In the genomic region with DNA sequence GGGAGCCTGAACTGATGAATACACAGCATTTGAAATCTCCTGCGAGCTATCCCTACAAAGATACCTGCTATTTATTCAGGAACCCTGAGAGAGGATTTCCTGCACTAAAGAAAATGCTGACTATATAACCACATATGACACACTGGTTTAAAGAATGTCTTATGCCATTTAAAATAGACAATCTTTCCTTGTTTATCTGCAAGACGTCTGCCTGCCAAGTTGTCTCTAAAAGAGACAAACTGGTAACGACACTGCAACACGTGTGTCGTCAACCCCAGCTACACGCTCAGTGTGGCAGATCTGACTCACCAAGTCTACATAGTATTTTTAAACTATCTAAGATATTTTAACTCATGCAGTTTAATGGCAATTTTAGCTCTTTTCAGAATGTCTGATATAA, we compare ENCODE assay signal across 14 cellular contexts. TPM values are rescaled to one million over a fixed set of nuclear protein-coding genes. Genes with fewer than 3 reads are reported as not detected.
DNase-seq lines count a peak whose midpoint lies in the region; ATAC-seq, FAIRE-seq and TF ChIP-seq lines count a peak whose summit lies in the region.
"Had no signal": no experiment of that assay in that cellular context is flagged by ENCODE, and none has a peak within 500 bp of the region (broad histone marks: within the 10 kb centered on the region; RNA-seq: fewer than 3 reads in every experiment).

No MANE protein-coding gene starts in this region.

- TF ChIP-seq EP300 in A549 (IDR thresholded peaks at IDR 0.05) = no peak

- H3K9ac ChIP-seq in adipocyte (ENCODE audit: low read length) = peak overlapping the region; percentile 18

- POLR2A ChIA-PET in A549 (lab: Yijun Ruan, JAX) = no interaction called here

- 76% methylated on average over 6 of the region's 6 CpGs for WGBS in A549 (ENCODE audit: missing lambda C conversion rate)

- no peak overlapping the region for H3K4me3 ChIP-seq in A549
- H3K4me3 ChIP-seq in adipocyte (ENCODE audit: low read length) = peak overlapping the region; percentile 24
- no peak overlapping the region for H3K4me3 ChIP-seq in BE2C (ENCODE audit: low read depth, low read length)

- no peak for TF ChIP-seq RAD21 in A549 (conservative IDR thresholded peaks at IDR 0.05 in 1 of 2, IDR thresholded peaks at IDR 0.05 in 1 of 2)

- H3K4me2 ChIP-seq in A549 = no peak overlapping the region

- H3K4me1 ChIP-seq in A549 (peaks cover 51% of the 10 kb centered on the region), adipocyte (ENCODE audit: control insufficient read depth, insufficient read depth, low read length) (peaks cover 41% of the 10 kb centered on the region), BE2C (peaks cover 24% of the 10 kb centered on the region)

- H3K9me3 ChIP-seq in A549 (no peaks in the 10 kb centered on the region), adipocyte (ENCODE audit: control insufficient read depth, low read length) (no peaks in the 10 kb centered on the region), BE2C (no peaks in the 10 kb centered on the region)

- H3K27me3 ChIP-seq in adipocyte (replicated peaks; ENCODE audit: control insufficient read depth, insufficient read depth, low read length) (no peaks in the 10 kb centered on the region), BE2C (no peaks in the 10 kb centered on the region)

- H3K9me3 Mint-ChIP-seq in mesothelial cell of epicardium = no peaks in the 10 kb centered on the region
- H3K9me3 Mint-ChIP-seq in stimulated activated memory B cell treated with anti-CD40 and anti-IgM and Interleukin-4, amounts not matched to agents 10 μg/mL and 1 μg/mL and 100 μg/mL, for 72 hours = no peaks in the 10 kb centered on the region
- H3K9me3 Mint-ChIP-seq: activated naive CD8-positive, alpha-beta T cell treated with anti-CD3 and anti-CD28 coated beads, Interleukin-2, amount 50 U/mL, for 24 hours had no signal

- peaks cover 5% of the 10 kb centered on the region for H3K36me3 Mint-ChIP-seq in mesothelial cell of epicardium
- H3K36me3 Mint-ChIP-seq in stimulated activated memory B cell treated with anti-CD40 and anti-IgM and Interleukin-4, amounts not matched to agents 10 μg/mL and 1 μg/mL and 100 μg/mL, for 72 hours = peaks cover 7% of the 10 kb centered on the region

- no peak for FAIRE-seq in A549 (lab: Jason Lieb, UNC)

- CTCF ChIA-PET in A549 (lab: Yijun Ruan, JAX) = interaction anchor here (1.1 kb wide), 1 partner anchor 42 kb away, joined by 3 read pairs; no protein-coding TSS in a partner anchor

- peaks cover 51% of the 10 kb centered on the region for H3K4me1 Mint-ChIP-seq in mesothelial cell of epicardium
- no peaks in the 10 kb centered on the region for H3K4me1 Mint-ChIP-seq in stimulated activated memory B cell treated with anti-CD40 and anti-IgM and Interleukin-4, amounts not matched to agents 10 μg/mL and 1 μg/mL and 100 μg/mL, for 72 hours
- H3K4me1 Mint-ChIP-seq: activated naive CD8-positive, alpha-beta T cell treated with anti-CD3 and anti-CD28 coated beads, Interleukin-2, amount 50 U/mL, for 24 hours had no signal

- peak overlapping the region; percentile 39 for H3K27ac Mint-ChIP-seq in mesothelial cell of epicardium
- no peak overlapping the region for H3K27ac Mint-ChIP-seq in stimulated activated memory B cell treated with anti-CD40 and anti-IgM and Interleukin-4, amounts not matched to agents 10 μg/mL and 1 μg/mL and 100 μg/mL, for 72 hours
- H3K27ac Mint-ChIP-seq: activated naive CD8-positive, alpha-beta T cell treated with anti-CD3 and anti-CD28 coated beads, Interleukin-2, amount 50 U/mL, for 24 hours had no signal

- H3K36me3 ChIP-seq in adipocyte (ENCODE audit: control insufficient read depth, insufficient read depth, low read length, severe bottlenecking) (no peaks in the 10 kb centered on the region), BE2C (no peaks in the 10 kb centered on the region; the same call in none of the 2 replicates)

- no peak for DNase-seq in A549 (ENCODE audit: low read depth in 1 of 2, low spot score in 1 of 2)
- DNase-seq in adipocyte (ENCODE audit: low read depth) = no peak
- peak; percentile 52 for DNase-seq in fibroblast of peridontal ligament (ENCODE audit: extremely low read depth)
- DNase-seq in mesothelial cell of epicardium (ENCODE audit: low spot score in 2 of 2, unreplicated experiment in 2 of 2) = no peak
- DNase-seq in DMS79 (lab: John Stamatoyannopoulos, UW) = no peak
- no peak for DNase-seq in activated T-cell treated with anti-CD3 and anti-CD28 coated beads, Interleukin-2, amount 50 U/mL, for 48 hours
- no peak for DNase-seq in BE2C
- DNase-seq: activated naive CD8-positive, alpha-beta T cell treated with anti-CD3 and anti-CD28 coated beads, Interleukin-2, amount 50 U/mL, for 24 hours; foreskin fibroblast; GF-D8; KBM-7; NCI-H510A; stimulated activated CD4-positive, alpha-beta T cell treated with anti-CD3 and anti-CD28 coated beads, Interleukin-2, amount 100 ng/mL, for 24 hours had no signal

- H3K27ac ChIP-seq in A549 = no peak overlapping the region

- no peak for ATAC-seq in A549
- no peak for ATAC-seq in stimulated activated memory B cell treated with anti-CD40 and anti-IgM and Interleukin-4, amounts not matched to agents 10 μg/mL and 1 μg/mL and 100 μg/mL, for 72 hours
- ATAC-seq: activated naive CD8-positive, alpha-beta T cell treated with anti-CD3 and anti-CD28 coated beads, Interleukin-2, amount 50 U/mL, for 24 hours had no signal

- no peak overlapping the region for H3K4me3 Mint-ChIP-seq in mesothelial cell of epicardium
- no peak overlapping the region for H3K4me3 Mint-ChIP-seq in stimulated activated memory B cell treated with anti-CD40 and anti-IgM and Interleukin-4, amounts not matched to agents 10 μg/mL and 1 μg/mL and 100 μg/mL, for 72 hours
- H3K4me3 Mint-ChIP-seq: activated naive CD8-positive, alpha-beta T cell treated with anti-CD3 and anti-CD28 coated beads, Interleukin-2, amount 50 U/mL, for 24 hours had no signal

- TF ChIP-seq POLR2A in A549 (IDR thresholded peaks at IDR 0.05; ENCODE audit: low read length) = no peak

- no peaks in the 10 kb centered on the region for H3K27me3 Mint-ChIP-seq in mesothelial cell of epicardium (ENCODE audit: low read depth)
- H3K27me3 Mint-ChIP-seq in stimulated activated memory B cell treated with anti-CD40 and anti-IgM and Interleukin-4, amounts not matched to agents 10 μg/mL and 1 μg/mL and 100 μg/mL, for 72 hours = no peaks in the 10 kb centered on the region
- H3K27me3 Mint-ChIP-seq: activated naive CD8-positive, alpha-beta T cell treated with anti-CD3 and anti-CD28 coated beads, Interleukin-2, amount 50 U/mL, for 24 hours had no signal

- TF ChIP-seq CTCF in A549 (IDR thresholded peaks at IDR 0.05) (no peak), mesothelial cell of epicardium (IDR thresholded peaks at IDR 0.05; ENCODE audit: unreplicated experiment) (no peak), BE2C (IDR thresholded peaks at IDR 0.05; ENCODE audit: low read depth, low read length) (no peak)

TF ChIP-seq in A549, 52 proteins besides CTCF, POLR2A, EP300 and RAD21:
- TF ChIP-seq RARB (CRISPR knock-in tag; IDR thresholded peaks at IDR 0.05) (no peak), JUN (IDR thresholded peaks at IDR 0.05) (no peak), MAFK (IDR thresholded peaks at IDR 0.05; ENCODE audit: partially characterized antibody) (peak; percentile 1), ZFP36 (IDR thresholded peaks at IDR 0.05; ENCODE audit: borderline replicate concordance, partially characterized antibody) (no peak)

RNA-seq across cellular contexts. Expression of a gene that starts 42.7 kb away (rescaled TPM):
- polyA plus RNA-seq in A549 (2011; rRNA removed) = 526 and 565 TPM in 2 replicates
- polyA plus RNA-seq in A549 (2012; cell fraction: cytosol; rRNA removed) = 222 and 228 TPM in 2 replicates
- 309 and 351 TPM in 2 replicates for polyA plus RNA-seq in A549 (2012; cell fraction: nucleus; rRNA removed)
- polyA plus RNA-seq in A549 (2017; fragmentation: RNase III; extraction: RNeasy Plus Mini Kit Qiagen cat#74134 plus additional on column Dnase treatment) = 310 to 587 TPM (median 540 TPM) in 3 replicates
- 398 and 486 TPM in 2 replicates for polyA minus RNA-seq in A549 (2011; rRNA and poly(A)+ RNA removed)
- total RNA-seq in mesothelial cell of epicardium = 489 to 500 TPM (median 495 TPM) in 3 replicates
- polyA plus RNA-seq in BE2C (2012; ENCODE audit: insufficient read depth, insufficient read length, low read depth) = 1,123 TPM
